31 cellular contexts compared by ENCODE assay signal in genomic region chr3:170496026-170496867, GRCh38.
DNase-seq lines count a peak whose midpoint lies in the region; ATAC-seq and TF ChIP-seq lines count a peak whose summit lies in the region.
"Had no signal": no experiment of that assay in that cellular context is flagged by ENCODE, and none has a peak within 500 bp of the region (broad histone marks: within the 10 kb centered on the region; RNA-seq: fewer than 3 reads in every experiment).

No MANE protein-coding gene starts in this region.

- no peaks in the 10 kb centered on the region for H3K9me3 ChIP-seq in A673 (ENCODE audit: low read depth, low read length, poor library complexity, severe bottlenecking)
- no peaks in the 10 kb centered on the region for H3K9me3 ChIP-seq in effector memory CD4-positive, alpha-beta T cell (ENCODE audit: control insufficient read depth, low read length)
- H3K9me3 ChIP-seq: A549, colonic mucosa, Peyer's patch had no signal

- H3K4me1 ChIP-seq in A673 (ENCODE audit: insufficient read depth, low read length, poor library complexity, severe bottlenecking), result no peaks in the 10 kb centered on the region
- no peaks in the 10 kb centered on the region for H3K4me1 ChIP-seq in effector memory CD4-positive, alpha-beta T cell (ENCODE audit: control insufficient read depth, insufficient read depth, low read length, poor library complexity, severe bottlenecking)
- H3K4me1 ChIP-seq: colonic mucosa, foreskin keratinocyte, Peyer's patch had no signal

- intact Hi-C loops in A673 (cut with micrococcal nuclease; ENCODE audit: unreplicated experiment), result no loop called here

- H3K27me3 Mint-ChIP-seq in HFFc6 (ENCODE audit: insufficient read depth), result peaks cover 1% of the 10 kb centered on the region; the same call in 1 of the 2 replicates
- H3K27me3 Mint-ChIP-seq in activated naive CD8-positive, alpha-beta T cell treated with anti-CD3 and anti-CD28 coated beads for 36 hours, result peaks cover 4% of the 10 kb centered on the region
- H3K27me3 Mint-ChIP-seq: brain had no signal

- POLR2A ChIA-PET in A673 (lab: Charles Lee; ENCODE audit: low non-redundant PET), result interaction anchor here (0.7 kb wide), 1 partner anchor 89 kb away, joined by 4 read pairs; the partner anchor contains the start of gene SLC7A14

- H3K27ac Mint-ChIP-seq in HFFc6, result no peak overlapping the region
- no peak overlapping the region for H3K27ac Mint-ChIP-seq in activated naive CD8-positive, alpha-beta T cell treated with anti-CD3 and anti-CD28 coated beads for 36 hours
- H3K27ac Mint-ChIP-seq: activated B cell treated with CpG ODN at 0.5 μM for 24 hours; CD8-positive, alpha-beta memory T cell; effector memory CD8-positive, alpha-beta T cell had no signal

- H3K27ac ChIP-seq in A673 (ENCODE audit: low read depth, low read length, poor library complexity, severe bottlenecking), result no peak overlapping the region
- no peak overlapping the region for H3K27ac ChIP-seq in effector memory CD4-positive, alpha-beta T cell (ENCODE audit: insufficient read depth, low read length, poor library complexity, severe bottlenecking)
- H3K27ac ChIP-seq: A549, colonic mucosa, foreskin keratinocyte, Peyer's patch had no signal

- 0 out of 2 replicates have a peak, but pooled peaks have one; percentile 24 for TF ChIP-seq CTCF in A673 (conservative IDR thresholded peaks at IDR 0.05; ENCODE audit: low read depth, low read length)
- TF ChIP-seq CTCF in HFFc6 (IDR thresholded peaks at IDR 0.05), result peak; percentile 35; the same call in 1 of the 2 replicates
- TF ChIP-seq CTCF in cardiac fibroblast (IDR thresholded peaks at IDR 0.05; ENCODE audit: low read depth, low read length), result peak; percentile 12

- H3K36me3 Mint-ChIP-seq in HFFc6 (ENCODE audit: low read depth), result no peaks in the 10 kb centered on the region
- no peaks in the 10 kb centered on the region for H3K36me3 Mint-ChIP-seq in activated naive CD8-positive, alpha-beta T cell treated with anti-CD3 and anti-CD28 coated beads for 36 hours
- H3K36me3 Mint-ChIP-seq: CD8-positive, alpha-beta memory T cell had no signal

- no peak for ATAC-seq in GM21825 (IDR thresholded peaks at IDR 0.05; ENCODE audit: unreplicated experiment)
- ATAC-seq: A549; activated T-cell treated with anti-CD3 and anti-CD28 coated beads, Interleukin-2, amount 50 U/mL, for 4 hours; effector memory CD8-positive, alpha-beta T cell; esophagus mucosa; foreskin keratinocyte; left cardiac atrium had no signal

- no peaks in the 10 kb centered on the region for H3K9me3 Mint-ChIP-seq in HFFc6
- H3K9me3 Mint-ChIP-seq in activated naive CD8-positive, alpha-beta T cell treated with anti-CD3 and anti-CD28 coated beads for 36 hours, result no peaks in the 10 kb centered on the region
- H3K9me3 Mint-ChIP-seq: activated B cell treated with CpG ODN at 0.5 μM for 24 hours; activated T-cell treated with anti-CD3 and anti-CD28 coated beads, Interleukin-2, amount 50 U/mL, for 4 hours; brain; CD8-positive, alpha-beta memory T cell; effector memory CD8-positive, alpha-beta T cell had no signal

- CTCF ChIA-PET in A673 (lab: Charles Lee), result interaction anchor here (0.6 to 0.8 kb wide), 2 partner anchors 10 to 30 kb away, joined by 3 to 5 read pairs; no protein-coding TSS in a partner anchor

- no peak for DNase-seq in A673 (ENCODE audit: low spot score)
- no peak for DNase-seq in HFFc6
- no peak for DNase-seq in cardiac fibroblast (ENCODE audit: low read depth in 2 of 2)
- DNase-seq in mucosa of gallbladder (ENCODE audit: low spot score), result peak; percentile 34
- DNase-seq in activated naive CD8-positive, alpha-beta T cell treated with anti-CD3 and anti-CD28 coated beads for 36 hours, result no peak
- no peak for DNase-seq in NCI-H82 (lab: John Stamatoyannopoulos, UW)
- DNase-seq in effector memory CD4-positive, alpha-beta T cell, result no peak
- DNase-seq: activated B cell treated with CpG ODN at 0.5 μM for 24 hours; activated CD4-positive, alpha-beta T cell treated with anti-CD3 and anti-CD28 coated beads, Interleukin-2, amount 50 U/mL, for 1 hour; activated naive CD4-positive, alpha-beta T cell; activated T-cell treated with anti-CD3 and anti-CD28 coated beads, Interleukin-2, amount 50 U/mL, for 4 hours; CD8-positive, alpha-beta memory T cell; colonic mucosa; effector memory CD8-positive, alpha-beta T cell; foreskin keratinocyte; IMR-90; left cardiac atrium; mammary epithelial cell; NCI-H1105 treated with DMSO at 0.1 percent for 48 hours; NCI-H1930; NCI-H524 treated with DMSO at 0.1 percent for 48 hours; NK-92 treated with Interleukin-12 subunit alpha and Interleukin-12 subunit beta, amount 100 ng/mL, for 24 hours; occipital lobe; Peyer's patch; SHP77 treated with DMSO at 0.1 percent for 48 hours; stimulated activated CD4-positive, alpha-beta T cell treated with anti-CD3 and anti-CD28 coated beads, Interleukin-2, amount 100 ng/mL, for 24 hours had no signal

- H3K27me3 ChIP-seq in A673 (replicated peaks; ENCODE audit: insufficient read depth, low read depth, low read length, poor library complexity), result no peaks in the 10 kb centered on the region
- no peaks in the 10 kb centered on the region for H3K27me3 ChIP-seq in effector memory CD4-positive, alpha-beta T cell (replicated peaks; ENCODE audit: control insufficient read depth, insufficient read depth, low read length, poor library complexity, severe bottlenecking)
- H3K27me3 ChIP-seq: colonic mucosa, foreskin keratinocyte, Peyer's patch had no signal

- no TSS peak for BruUV-seq in A673 (replicated peaks; lab: Mats Ljungman, UMichigan)

- H3K4me1 Mint-ChIP-seq in HFFc6 (ENCODE audit: low read depth), result peaks cover 30% of the 10 kb centered on the region
- H3K4me1 Mint-ChIP-seq in activated naive CD8-positive, alpha-beta T cell treated with anti-CD3 and anti-CD28 coated beads for 36 hours, result no peaks in the 10 kb centered on the region
- H3K4me1 Mint-ChIP-seq: activated B cell treated with CpG ODN at 0.5 μM for 24 hours; brain; CD8-positive, alpha-beta memory T cell had no signal

- no peak overlapping the region for H3K4me3 Mint-ChIP-seq in HFFc6
- no peak overlapping the region for H3K4me3 Mint-ChIP-seq in activated naive CD8-positive, alpha-beta T cell treated with anti-CD3 and anti-CD28 coated beads for 36 hours
- H3K4me3 Mint-ChIP-seq: activated B cell treated with CpG ODN at 0.5 μM for 24 hours; activated T-cell treated with anti-CD3 and anti-CD28 coated beads, Interleukin-2, amount 50 U/mL, for 4 hours; brain; CD8-positive, alpha-beta memory T cell; effector memory CD8-positive, alpha-beta T cell had no signal

- H3K36me3 ChIP-seq in A673 (ENCODE audit: insufficient read depth, low read length, poor library complexity, severe bottlenecking), result no peaks in the 10 kb centered on the region
- H3K36me3 ChIP-seq in effector memory CD4-positive, alpha-beta T cell (ENCODE audit: control insufficient read depth, insufficient read depth, low read length), result no peaks in the 10 kb centered on the region
- H3K36me3 ChIP-seq: colonic mucosa, Peyer's patch had no signal

- no peak overlapping the region for H3K4me3 ChIP-seq in A673 (ENCODE audit: low read depth, low read length, poor library complexity, severe bottlenecking)
- no peak overlapping the region for H3K4me3 ChIP-seq in cardiac fibroblast (replicated peaks in 1 of 2; ENCODE audit: low read depth in 2 of 2, low read length in 2 of 2)
- H3K4me3 ChIP-seq in effector memory CD4-positive, alpha-beta T cell (ENCODE audit: insufficient read depth, low read depth, low read length, poor library complexity, severe bottlenecking), result no peak overlapping the region
- H3K4me3 ChIP-seq: A549, colonic mucosa, Peyer's patch, smooth muscle cell had no signal
